ENCODE assay signal across 8 cellular contexts in genomic region chr1:180252638-180253536, GRCh38. TPM values are rescaled to one million over a fixed set of nuclear protein-coding genes. Genes with fewer than 3 reads are reported as not detected.
A peak's percentile ranks its signal among the peaks of the same experiment; 100 is the strongest.
DNase-seq lines count a peak whose midpoint lies in the region; ATAC-seq and TF ChIP-seq lines count a peak whose summit lies in the region.

No MANE protein-coding gene starts in this region.

- H3K36me3 ChIP-seq in prostate gland = no peaks in the 10 kb centered on the region

- H3K27me3 Mint-ChIP-seq in activated T-helper 1 cell treated with anti-CD3 and anti-CD28 coated beads, Interleukin-12 subunit alpha, Interleukin-12 subunit beta, Interleukin-2, Interleukin-4 antibody, amounts not matched to agents 30 ng/mL and 10 ng/mL and 1 ng/mL, durations not matched to agents 14 hours and 24 hours and 36 hours (ENCODE audit: insufficient read depth) = peaks cover 7% of the 10 kb centered on the region

- H3K9me3 Mint-ChIP-seq in activated T-helper 1 cell treated with anti-CD3 and anti-CD28 coated beads, Interleukin-12 subunit alpha, Interleukin-12 subunit beta, Interleukin-2, Interleukin-4 antibody, amounts not matched to agents 30 ng/mL and 10 ng/mL and 1 ng/mL, durations not matched to agents 14 hours and 24 hours and 36 hours = no peaks in the 10 kb centered on the region

- DNase-seq in Ammon's horn (ENCODE audit: low spot score) (peak; percentile 59), GM19238 (ENCODE audit: insufficient read length, low spot score) (peak; percentile 65), HUDEP-2 (lab: John Stamatoyannopoulos, UW; ENCODE audit: unreplicated experiment in 76 of 76) (peak in 64 of 76 experiments; percentile 11 to 86 (median 55)), RWPE1 (ENCODE audit: low spot score) (peak; percentile 52), foreskin melanocyte (peak; percentile 44), prostate gland (ENCODE audit: low spot score) (peak; percentile 31)
- peak; percentile 48 for DNase-seq in activated T-helper 1 cell treated with anti-CD3 and anti-CD28 coated beads, Interleukin-12 subunit alpha, Interleukin-12 subunit beta, Interleukin-2, Interleukin-4 antibody, amounts not matched to agents 30 ng/mL and 10 ng/mL and 1 ng/mL, durations not matched to agents 14 hours and 24 hours and 36 hours (ENCODE audit: low spot score)

- no peaks in the 10 kb centered on the region for H3K4me1 ChIP-seq in prostate gland (replicated peaks)

- no peaks in the 10 kb centered on the region for H3K36me3 Mint-ChIP-seq in activated T-helper 1 cell treated with anti-CD3 and anti-CD28 coated beads, Interleukin-12 subunit alpha, Interleukin-12 subunit beta, Interleukin-2, Interleukin-4 antibody, amounts not matched to agents 30 ng/mL and 10 ng/mL and 1 ng/mL, durations not matched to agents 14 hours and 24 hours and 36 hours (ENCODE audit: low read depth)

- no peak for ATAC-seq in HG02970 (IDR thresholded peaks at IDR 0.05; ENCODE audit: low FRiP score, unreplicated experiment)

- H3K27me3 ChIP-seq in prostate gland (replicated peaks; ENCODE audit: insufficient read depth) = no peaks in the 10 kb centered on the region

- H3K9me3 ChIP-seq in prostate gland = no peaks in the 10 kb centered on the region

- intact Hi-C loops in activated T-helper 1 cell treated with anti-CD3 and anti-CD28 coated beads, Interleukin-12 subunit alpha, Interleukin-12 subunit beta, Interleukin-2, Interleukin-4 antibody, amounts not matched to agents 30 ng/mL and 10 ng/mL and 1 ng/mL, durations not matched to agents 14 hours and 24 hours and 36 hours (cut with micrococcal nuclease) = loop anchor here (1.0 kb wide), 3 partner anchors 163 to 229 kb away; no protein-coding TSS in a partner anchor
- intact Hi-C loops in prostate gland (cut with DNase I) = loop anchor here (5.0 kb wide), 1 partner anchor 229 kb away; no protein-coding TSS in a partner anchor

- no peak overlapping the region for H3K4me3 ChIP-seq in prostate gland

- no peak for TF ChIP-seq POLR2A in prostate gland (IDR thresholded peaks at IDR 0.05)

- H3K27ac Mint-ChIP-seq in activated T-helper 1 cell treated with anti-CD3 and anti-CD28 coated beads, Interleukin-12 subunit alpha, Interleukin-12 subunit beta, Interleukin-2, Interleukin-4 antibody, amounts not matched to agents 30 ng/mL and 10 ng/mL and 1 ng/mL, durations not matched to agents 14 hours and 24 hours and 36 hours = no peak overlapping the region

- WGBS in prostate gland = 75% methylated on average over 12 of the region's 12 CpGs

- no peak overlapping the region for H3K4me3 Mint-ChIP-seq in activated T-helper 1 cell treated with anti-CD3 and anti-CD28 coated beads, Interleukin-12 subunit alpha, Interleukin-12 subunit beta, Interleukin-2, Interleukin-4 antibody, amounts not matched to agents 30 ng/mL and 10 ng/mL and 1 ng/mL, durations not matched to agents 14 hours and 24 hours and 36 hours

- CTCF ChIA-PET in RWPE1 (lab: Yijun Ruan, JAX) = interaction anchor here (0.5 to 1.1 kb wide), 6 partner anchors 11 to 710 kb away, joined by 3 to 5 read pairs (median 3); no protein-coding TSS in a partner anchor

- POLR2A ChIA-PET in RWPE1 (lab: Yijun Ruan, JAX; ENCODE audit: low non-redundant PET) = no interaction called here

- no peak overlapping the region for H3K27ac ChIP-seq in RWPE1
- H3K27ac ChIP-seq in prostate gland = no peak overlapping the region

- peak; percentile 72 for TF ChIP-seq CTCF in RWPE1 (conservative IDR thresholded peaks at IDR 0.05; ENCODE audit: low read depth)
- TF ChIP-seq CTCF in prostate gland (IDR thresholded peaks at IDR 0.05) = peak in 3 of 4 experiments; percentile 47 to 64 (median 49)

- peaks cover 11% of the 10 kb centered on the region for H3K4me1 Mint-ChIP-seq in activated T-helper 1 cell treated with anti-CD3 and anti-CD28 coated beads, Interleukin-12 subunit alpha, Interleukin-12 subunit beta, Interleukin-2, Interleukin-4 antibody, amounts not matched to agents 30 ng/mL and 10 ng/mL and 1 ng/mL, durations not matched to agents 14 hours and 24 hours and 36 hours (ENCODE audit: low read depth)

RNA-seq across cellular contexts. Expression of gene LHX4, which starts 22.8 kb away (rescaled TPM):
- not detected in 2 replicates for total RNA-seq in activated T-helper 1 cell treated with anti-CD3 and anti-CD28 coated beads, Interleukin-12 subunit alpha, Interleukin-12 subunit beta, Interleukin-2, Interleukin-4 antibody, amounts not matched to agents 30 ng/mL and 10 ng/mL and 1 ng/mL, durations not matched to agents 14 hours and 24 hours and 36 hours
- not detected for total RNA-seq in prostate gland
